ENCODE assay signal across 22 cellular contexts in the genomic region with DNA sequence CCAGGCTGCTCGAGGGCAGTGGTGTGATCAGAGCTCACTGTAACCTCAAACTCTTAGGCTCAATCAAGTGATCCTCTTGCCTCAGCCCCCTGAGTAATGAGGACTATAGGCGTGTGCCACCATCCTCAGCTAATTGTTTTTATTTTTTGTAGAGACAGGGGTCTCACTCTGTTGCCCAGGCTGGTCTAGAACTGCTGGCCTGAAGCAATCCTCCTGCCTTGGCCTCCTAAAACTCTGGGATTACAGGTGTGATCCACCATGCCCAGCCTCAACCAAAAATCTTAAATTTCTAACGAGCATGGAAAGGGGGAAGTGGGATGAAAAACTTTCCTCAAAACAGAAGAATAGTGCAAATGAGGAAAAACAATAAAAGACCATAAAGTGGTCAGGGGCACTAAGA.
"Had no signal": no experiment of that assay in that cellular context is flagged by ENCODE, and none has a peak within 500 bp of the region (broad histone marks: within the 10 kb centered on the region; RNA-seq: fewer than 3 reads in every experiment).

No MANE protein-coding gene starts in this region.

- H3K27me3 Mint-ChIP-seq: activated CD8-positive, alpha-beta T cell treated with anti-CD3 and anti-CD28 coated beads for 36 hours; activated T-helper 17 cell treated with anti-CD3 and anti-CD28 coated beads, Interleukin-2, amount 50 U/mL, for 72 hours; effector memory CD8-positive, alpha-beta T cell; stimulated activated naive CD8-positive, alpha-beta T cell treated with anti-CD3 and anti-CD28 coated beads, Interleukin-15, Interleukin-2, amounts not matched to agents 100 ng/mL and 50 ng/mL, for 24 hours had no signal

- ATAC-seq: activated CD8-positive, alpha-beta T cell treated with anti-CD3 and anti-CD28 coated beads for 36 hours; activated T-cell treated with anti-CD3 and anti-CD28 coated beads, Interleukin-2, amount 50 U/mL, for 4 hours; activated T-helper 17 cell treated with anti-CD3 and anti-CD28 coated beads, Interleukin-2, amount 50 U/mL, for 72 hours; effector memory CD8-positive, alpha-beta T cell; gastrocnemius medialis; left colon; right lobe of liver had no signal

- H3K9me3 Mint-ChIP-seq: activated CD8-positive, alpha-beta T cell treated with anti-CD3 and anti-CD28 coated beads for 36 hours; activated T-cell treated with anti-CD3 and anti-CD28 coated beads, Interleukin-2, amount 50 U/mL, for 4 hours; activated T-helper 17 cell treated with anti-CD3 and anti-CD28 coated beads, Interleukin-2, amount 50 U/mL, for 72 hours; effector memory CD8-positive, alpha-beta T cell; stimulated activated naive CD8-positive, alpha-beta T cell treated with anti-CD3 and anti-CD28 coated beads, Interleukin-15, Interleukin-2, amounts not matched to agents 100 ng/mL and 50 ng/mL, for 24 hours had no signal

- FAIRE-seq: astrocyte, kidney had no signal

- H3K27me3 ChIP-seq: gastrocnemius medialis, right lobe of liver, upper lobe of left lung, vagina had no signal

- H3K9me3 ChIP-seq: gastrocnemius medialis, right lobe of liver, upper lobe of left lung, vagina had no signal

- H3K4me3 Mint-ChIP-seq: activated CD8-positive, alpha-beta T cell treated with anti-CD3 and anti-CD28 coated beads for 36 hours; activated T-cell treated with anti-CD3 and anti-CD28 coated beads, Interleukin-2, amount 50 U/mL, for 4 hours; activated T-helper 17 cell treated with anti-CD3 and anti-CD28 coated beads, Interleukin-2, amount 50 U/mL, for 72 hours; effector memory CD8-positive, alpha-beta T cell; stimulated activated naive CD8-positive, alpha-beta T cell treated with anti-CD3 and anti-CD28 coated beads, Interleukin-15, Interleukin-2, amounts not matched to agents 100 ng/mL and 50 ng/mL, for 24 hours had no signal

- H3K27ac Mint-ChIP-seq: activated CD8-positive, alpha-beta T cell treated with anti-CD3 and anti-CD28 coated beads for 36 hours; activated T-helper 17 cell treated with anti-CD3 and anti-CD28 coated beads, Interleukin-2, amount 50 U/mL, for 72 hours; effector memory CD8-positive, alpha-beta T cell; stimulated activated naive CD8-positive, alpha-beta T cell treated with anti-CD3 and anti-CD28 coated beads, Interleukin-15, Interleukin-2, amounts not matched to agents 100 ng/mL and 50 ng/mL, for 24 hours had no signal

- DNase-seq: activated CD4-positive, alpha-beta T cell treated with anti-CD3 and anti-CD28 coated beads, Interleukin-2, amount 50 U/mL, for 1 hour; activated CD8-positive, alpha-beta T cell treated with anti-CD3 and anti-CD28 coated beads for 36 hours; activated gamma-delta T cell treated with Interleukin-2 at 50 U/mL for 16 hours; activated naive CD4-positive, alpha-beta T cell treated with anti-CD3 and anti-CD28 coated beads, Interleukin-2, amount 50 U/mL, for 16 hours; activated T-cell treated with anti-CD3 and anti-CD28 coated beads, Interleukin-2, amount 50 U/mL, for 4 hours; amniotic stem cell; caudate nucleus; cortex of kidney; effector memory CD8-positive, alpha-beta T cell; erythroblast; gastrocnemius medialis; hippocampal formation; kidney; left colon; mammary epithelial cell; right lobe of liver; stimulated activated CD4-positive, alpha-beta T cell treated with anti-CD3 and anti-CD28 coated beads, Interleukin-4, amount 100 ng/mL, for 1 hour; upper lobe of left lung had no signal

- H3K36me3 ChIP-seq: gastrocnemius medialis, right lobe of liver, upper lobe of left lung, vagina had no signal

- H3K27ac ChIP-seq: gastrocnemius medialis, right lobe of liver, upper lobe of left lung, vagina had no signal

- H3K4me1 ChIP-seq: right lobe of liver had no signal

- H3K4me3 ChIP-seq: gastrocnemius medialis, right lobe of liver, upper lobe of left lung, vagina had no signal
